Comparison of ENCODE assay signal across 14 cellular contexts in genomic region chr19:40630571-40631160, GRCh38. TPM values are rescaled to one million over a fixed set of nuclear protein-coding genes. Genes with fewer than 3 reads are reported as not detected.
DNase-seq lines count a peak whose midpoint lies in the region; ATAC-seq and TF ChIP-seq lines count a peak whose summit lies in the region.
"Had no signal": no experiment of that assay in that cellular context is flagged by ENCODE, and none has a peak within 500 bp of the region (broad histone marks: within the 10 kb centered on the region; RNA-seq: fewer than 3 reads in every experiment).

No MANE protein-coding gene starts in this region.

- peak overlapping the region; percentile 50 for H3K18ac ChIP-seq in trophoblast cell (ENCODE audit: low read length)

- CTCF ChIA-PET in activated CD4-positive, alpha-beta T cell treated with anti-CD3 and anti-CD28 coated beads for 36 hours (lab: Charles Lee) = interaction anchor here (0.6 to 1.0 kb wide), 2 partner anchors 14 to 249 kb away, joined by 3 to 4 read pairs; no protein-coding TSS in a partner anchor

- H2AFZ ChIP-seq in trophoblast cell (ENCODE audit: insufficient read depth, low read length, poor library complexity) = no peak overlapping the region

- H3K4me1 Mint-ChIP-seq in activated CD4-positive, alpha-beta T cell treated with anti-CD3 and anti-CD28 coated beads for 36 hours = peaks cover 15% of the 10 kb centered on the region
- peaks cover 20% of the 10 kb centered on the region for H3K4me1 Mint-ChIP-seq in brain

- H3K79me2 ChIP-seq in trophoblast cell (ENCODE audit: control insufficient read depth, insufficient read depth, low read length, poor library complexity) = peaks cover 4% of the 10 kb centered on the region

- peak overlapping the region; percentile 58 for H3K27ac Mint-ChIP-seq in activated CD4-positive, alpha-beta T cell treated with anti-CD3 and anti-CD28 coated beads for 36 hours
- H3K27ac Mint-ChIP-seq in brain = peak overlapping the region in 3 of 5 experiments; percentile 5 to 46 (median 30)

- H3K36me3 Mint-ChIP-seq in activated CD4-positive, alpha-beta T cell treated with anti-CD3 and anti-CD28 coated beads for 36 hours (ENCODE audit: low read depth) = peaks cover 22% of the 10 kb centered on the region
- peaks cover 27% of the 10 kb centered on the region for H3K36me3 Mint-ChIP-seq in brain

- no peak for ATAC-seq in activated CD4-positive, alpha-beta T cell treated with anti-CD3 and anti-CD28 coated beads for 36 hours
- no peak for ATAC-seq in HG03095 (IDR thresholded peaks at IDR 0.05; ENCODE audit: unreplicated experiment)
- ATAC-seq in GM21447 (IDR thresholded peaks at IDR 0.05; ENCODE audit: unreplicated experiment) = no peak
- no peak for ATAC-seq in GM18867 (IDR thresholded peaks at IDR 0.05; ENCODE audit: unreplicated experiment)

- H3K23ac ChIP-seq in trophoblast cell (ENCODE audit: low read length) = no peak overlapping the region

- H3K4me3 ChIP-seq in trophoblast cell (ENCODE audit: low read depth, low read length) = no peak overlapping the region
- H3K4me3 ChIP-seq: BLaER1 treated with 17β-estradiol and CSF1 and Interleukin-3, amounts not matched to agents 10 nM and 100 nM had no signal

- H3K14ac ChIP-seq in trophoblast cell (ENCODE audit: low read length) = peak overlapping the region; percentile 60

- H2AK5ac ChIP-seq in trophoblast cell (ENCODE audit: low read length) = peak overlapping the region; percentile 24

- H4K12ac ChIP-seq in trophoblast cell (ENCODE audit: low read depth, low read length) = peak overlapping the region; percentile 3

- WGBS in trophoblast cell (ENCODE audit: extremely low coverage, insufficient coverage, insufficient read length) = no CpG with 5 or more reads among the region's 16 CpGs

- TF ChIP-seq CTCF in brain (conservative IDR thresholded peaks at IDR 0.05) = no peak

- peak overlapping the region; percentile 79 for H2BK120ac ChIP-seq in trophoblast cell (ENCODE audit: insufficient read depth, low read length, poor library complexity)

- peak overlapping the region; percentile 93 for H3K27ac ChIP-seq in trophoblast cell (ENCODE audit: low read depth, low read length)
- H3K27ac ChIP-seq: BLaER1 treated with 17β-estradiol and CSF1 and Interleukin-3, amounts not matched to agents 10 nM and 100 nM had no signal

- peaks cover 4% of the 10 kb centered on the region for H3K27me3 Mint-ChIP-seq in activated CD4-positive, alpha-beta T cell treated with anti-CD3 and anti-CD28 coated beads for 36 hours
- peaks cover 12% of the 10 kb centered on the region for H3K27me3 Mint-ChIP-seq in brain

- peaks cover 36 to 47% of the 10 kb centered on the region in 2 experiments for H3K4me1 ChIP-seq in trophoblast cell (ENCODE audit: control insufficient read depth in 1 of 2, insufficient read depth in 2 of 2, low read length in 2 of 2)

- peak overlapping the region; percentile 18 for H3K9ac ChIP-seq in trophoblast cell (ENCODE audit: low read length)
- H3K9ac ChIP-seq: BLaER1 treated with 17β-estradiol and CSF1 and Interleukin-3, amounts not matched to agents 10 nM and 100 nM had no signal

- H4K91ac ChIP-seq in trophoblast cell (ENCODE audit: low read depth, low read length) = peak overlapping the region; percentile 95

- peak overlapping the region; percentile 43 for H3K4ac ChIP-seq in trophoblast cell (ENCODE audit: low read depth, low read length)

- H3K36me3 ChIP-seq in trophoblast cell (ENCODE audit: control insufficient read depth in 1 of 2, insufficient read depth in 2 of 2, low read length in 2 of 2) = peaks cover 24 to 30% of the 10 kb centered on the region in 2 experiments

- H2BK12ac ChIP-seq in trophoblast cell (ENCODE audit: low read length) = peak overlapping the region; percentile 45

- H3K9me3 ChIP-seq in trophoblast cell (ENCODE audit: insufficient read depth, low read depth, low read length) = peaks cover 3% of the 10 kb centered on the region
- H3K9me3 ChIP-seq: BLaER1 treated with 17β-estradiol and CSF1 and Interleukin-3, amounts not matched to agents 10 nM and 100 nM had no signal

- no peak overlapping the region for H3K4me2 ChIP-seq in trophoblast cell (ENCODE audit: low read length)
- H3K4me2 ChIP-seq: BLaER1 treated with 17β-estradiol and CSF1 and Interleukin-3, amounts not matched to agents 10 nM and 100 nM had no signal

- DNase-seq in activated CD4-positive, alpha-beta T cell treated with anti-CD3 and anti-CD28 coated beads for 36 hours = no peak
- DNase-seq in activated CD4-positive, alpha-beta T cell treated with anti-CD3 and anti-CD28 coated beads, Interleukin-2, amount 50 U/mL, for 48 hours = no peak
- DNase-seq in D341Med (ENCODE audit: low spot score) (peak; percentile 28), trophoblast cell (no peak)
- DNase-seq: DMS 273 treated with DMSO at 0.1 percent for 48 hours, NCI-H1417, NCI-H187 treated with DMSO at 0.1 percent for 48 hours, NCI-H446 treated with DMSO at 0.1 percent for 48 hours, NCI-H748 treated with DMSO at 0.1 percent for 48 hours had no signal

- POLR2A ChIA-PET in activated CD4-positive, alpha-beta T cell treated with anti-CD3 and anti-CD28 coated beads for 36 hours (lab: Charles Lee) = interaction anchor here (0.6 kb wide), 1 partner anchor 11 kb away, joined by 13 read pairs; no protein-coding TSS in a partner anchor

- peak overlapping the region; percentile 70 for H4K8ac ChIP-seq in trophoblast cell (ENCODE audit: low read depth, low read length)

- H3K9me3 Mint-ChIP-seq in activated CD4-positive, alpha-beta T cell treated with anti-CD3 and anti-CD28 coated beads for 36 hours (ENCODE audit: low read depth) = no peaks in the 10 kb centered on the region
- H3K9me3 Mint-ChIP-seq in brain = peaks cover 0 to 7% (median 0%) of the 10 kb centered on the region in 5 experiments

- H3K79me1 ChIP-seq in trophoblast cell (ENCODE audit: low read length) = peaks cover 34% of the 10 kb centered on the region

- intact Hi-C loops in activated CD4-positive, alpha-beta T cell treated with anti-CD3 and anti-CD28 coated beads for 36 hours (cut with DNase I, micrococcal nuclease) = no loop called here

- peak overlapping the region; percentile 84 for H2BK5ac ChIP-seq in trophoblast cell (ENCODE audit: low read depth, low read length, poor library complexity)

- no peaks in the 10 kb centered on the region for H3K27me3 ChIP-seq in trophoblast cell (ENCODE audit: insufficient read depth, low read length)
- H3K27me3 ChIP-seq: BLaER1 treated with 17β-estradiol and CSF1 and Interleukin-3, amounts not matched to agents 10 nM and 100 nM had no signal

- H3K4me3 Mint-ChIP-seq in activated CD4-positive, alpha-beta T cell treated with anti-CD3 and anti-CD28 coated beads for 36 hours = no peak overlapping the region
- no peak overlapping the region for H3K4me3 Mint-ChIP-seq in brain

RNA-seq across cellular contexts. Expression of gene LTBP4, which starts 29.5 kb away (rescaled TPM):
- 100 to 1,000 TPM; 142 to 145 TPM for total RNA-seq in activated CD4-positive, alpha-beta T cell treated with anti-CD3 and anti-CD28 coated beads for 36 hours
- 50.0 TPM for polyA plus RNA-seq in brain (ENCODE audit: insufficient read depth, low read depth, low replicate concordance)
- 93.8 and 98.4 TPM in 2 replicates for polyA plus RNA-seq in trophoblast cell (2013)

RNA-seq across cellular contexts. Expression of gene SHKBP1, which starts 54.0 kb away (rescaled TPM):
- total RNA-seq in activated CD4-positive, alpha-beta T cell treated with anti-CD3 and anti-CD28 coated beads for 36 hours = 100 to 1,000 TPM; 100 to 155 TPM
- polyA plus RNA-seq in brain (ENCODE audit: insufficient read depth, low read depth, low replicate concordance) = 57.3 TPM
- polyA plus RNA-seq in trophoblast cell (2013) = 86.0 and 94.0 TPM in 2 replicates

RNA-seq across cellular contexts. Expression of gene NUMBL, which starts 59.8 kb away (rescaled TPM):
- 10 to 100 TPM; 11.6 to 18.0 TPM for total RNA-seq in activated CD4-positive, alpha-beta T cell treated with anti-CD3 and anti-CD28 coated beads for 36 hours
- 27.2 TPM for polyA plus RNA-seq in brain (ENCODE audit: insufficient read depth, low read depth, low replicate concordance)
- polyA plus RNA-seq in trophoblast cell (2013) = 20.5 and 21.5 TPM in 2 replicates
